Comparison of ENCODE assay signal across 12 cellular contexts in genomic region chr2:9819551-9819950, GRCh38.
"Had no signal": no experiment of that assay in that cellular context is flagged by ENCODE, and none has a peak within 500 bp of the region (broad histone marks: within the 10 kb centered on the region; RNA-seq: fewer than 3 reads in every experiment).

No MANE protein-coding gene starts in this region.

- H3K9me3 ChIP-seq: left lung, tibial nerve had no signal

- H3K36me3 Mint-ChIP-seq: activated naive CD8-positive, alpha-beta T cell treated with anti-CD3 and anti-CD28 coated beads for 36 hours; stimulated activated memory B cell treated with anti-CD40 and anti-IgM and Interleukin-4, amounts not matched to agents 10 μg/mL and 1 μg/mL and 100 μg/mL, for 72 hours had no signal

- H3K27me3 ChIP-seq: left lung, tibial nerve had no signal

- H3K27me3 Mint-ChIP-seq: activated naive CD8-positive, alpha-beta T cell treated with anti-CD3 and anti-CD28 coated beads for 36 hours had no signal

- H3K4me1 Mint-ChIP-seq: activated naive CD8-positive, alpha-beta T cell treated with anti-CD3 and anti-CD28 coated beads for 36 hours; stimulated activated memory B cell treated with anti-CD40 and anti-IgM and Interleukin-4, amounts not matched to agents 10 μg/mL and 1 μg/mL and 100 μg/mL, for 72 hours had no signal

- H3K4me1 ChIP-seq: left lung, tibial nerve had no signal

- H3K27ac ChIP-seq: left lung had no signal

- ATAC-seq: activated T-cell treated with anti-CD3 and anti-CD28 coated beads, Interleukin-2, amount 50 U/mL, for 72 hours; stimulated activated memory B cell treated with anti-CD40 and anti-IgM and Interleukin-4, amounts not matched to agents 10 μg/mL and 1 μg/mL and 100 μg/mL, for 72 hours had no signal

- H3K4me3 Mint-ChIP-seq: activated naive CD8-positive, alpha-beta T cell treated with anti-CD3 and anti-CD28 coated beads for 36 hours; activated T-cell treated with anti-CD3 and anti-CD28 coated beads, Interleukin-2, amount 50 U/mL, for 72 hours; stimulated activated memory B cell treated with anti-CD40 and anti-IgM and Interleukin-4, amounts not matched to agents 10 μg/mL and 1 μg/mL and 100 μg/mL, for 72 hours had no signal

- H3K27ac Mint-ChIP-seq: activated naive CD8-positive, alpha-beta T cell treated with anti-CD3 and anti-CD28 coated beads for 36 hours; activated T-cell treated with anti-CD3 and anti-CD28 coated beads, Interleukin-2, amount 50 U/mL, for 72 hours; stimulated activated memory B cell treated with anti-CD40 and anti-IgM and Interleukin-4, amounts not matched to agents 10 μg/mL and 1 μg/mL and 100 μg/mL, for 72 hours had no signal

- DNase-seq: activated CD4-positive, alpha-beta T cell treated with anti-CD3 and anti-CD28 coated beads, Interleukin-2, amount 50 U/mL, for 4 hours; activated CD4-positive, CD25-positive, alpha-beta regulatory T cell treated with anti-CD3 and anti-CD28 coated beads, Interleukin-2, amount 50 U/mL, for 72 hours; activated gamma-delta T cell treated with Interleukin-2 at 50 U/mL for 16 hours; activated naive CD8-positive, alpha-beta T cell treated with anti-CD3 and anti-CD28 coated beads for 36 hours; activated T-cell treated with anti-CD3 and anti-CD28 coated beads, Interleukin-2, amount 50 U/mL, for 72 hours; dermis blood vessel endothelial cell; glutamatergic neuron; midbrain; right cardiac atrium had no signal

- H3K9me3 Mint-ChIP-seq: activated naive CD8-positive, alpha-beta T cell treated with anti-CD3 and anti-CD28 coated beads for 36 hours; activated T-cell treated with anti-CD3 and anti-CD28 coated beads, Interleukin-2, amount 50 U/mL, for 72 hours; stimulated activated memory B cell treated with anti-CD40 and anti-IgM and Interleukin-4, amounts not matched to agents 10 μg/mL and 1 μg/mL and 100 μg/mL, for 72 hours had no signal

- H3K36me3 ChIP-seq: left lung, tibial nerve had no signal

- H3K4me3 ChIP-seq: left lung, tibial nerve had no signal
